In the genomic region with DNA sequence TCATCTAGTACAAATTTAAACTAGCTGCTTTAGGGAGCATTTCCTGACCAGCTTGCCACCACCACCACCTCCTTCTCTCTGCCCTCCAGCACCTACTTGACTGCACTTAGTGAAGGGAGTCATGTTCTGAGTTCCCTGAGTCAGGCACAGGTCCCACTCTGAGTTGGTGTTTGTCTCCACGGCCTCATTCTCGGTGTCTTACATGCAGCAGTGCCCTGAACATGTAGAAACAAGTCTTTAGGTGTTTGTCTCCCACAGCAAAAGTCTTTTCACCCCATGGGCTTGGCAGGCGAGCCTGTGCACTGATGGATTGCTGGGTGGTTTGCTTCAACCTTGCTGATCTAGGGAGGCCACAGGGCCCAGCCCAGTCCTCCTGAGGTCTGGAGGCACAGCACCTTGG, we compare ENCODE assay signal across 9 cellular contexts. TPM values are rescaled to one million over a fixed set of nuclear protein-coding genes. Genes with fewer than 3 reads are reported as not detected.
A peak's percentile ranks its signal among the peaks of the same experiment; 100 is the strongest.
DNase-seq lines count a peak whose midpoint lies in the region; ATAC-seq, FAIRE-seq and TF ChIP-seq lines count a peak whose summit lies in the region.
"Had no signal": no experiment of that assay in that cellular context is flagged by ENCODE, and none has a peak within 500 bp of the region (broad histone marks: within the 10 kb centered on the region; RNA-seq: fewer than 3 reads in every experiment).

No MANE protein-coding gene starts in this region.

- peak; percentile 66 for FAIRE-seq in GM19239 (lab: Jason Lieb, UNC)

- no peaks in the 10 kb centered on the region for H3K27me3 Mint-ChIP-seq in activated naive CD8-positive, alpha-beta T cell treated with anti-CD3 and anti-CD28 coated beads, Interleukin-2, amount 50 U/mL, for 24 hours
- H3K27me3 Mint-ChIP-seq in naive thymus-derived CD8-positive, alpha-beta T cell: no peaks in the 10 kb centered on the region

- peaks cover 29% of the 10 kb centered on the region for H3K36me3 Mint-ChIP-seq in activated naive CD8-positive, alpha-beta T cell treated with anti-CD3 and anti-CD28 coated beads, Interleukin-2, amount 50 U/mL, for 24 hours (ENCODE audit: low read depth)
- H3K36me3 Mint-ChIP-seq in naive thymus-derived CD8-positive, alpha-beta T cell: peaks cover 5 to 42% (median 12%) of the 10 kb centered on the region in 3 donors

- POLR2A ChIA-PET in AG04450 (lab: Yijun Ruan, JAX): interaction anchor here (1.5 kb wide), 1 partner anchor 8 kb away, joined by 3 read pairs; no protein-coding TSS in a partner anchor
- POLR2A ChIA-PET in naive thymus-derived CD8-positive, alpha-beta T cell (lab: Charles Lee): interaction anchor here (0.6 to 37.5 kb wide), 5 partner anchors 16 to 53 kb away, joined by 3 to 914 read pairs (median 382); a partner anchor contains a TSS

- no peaks in the 10 kb centered on the region for H3K27me3 ChIP-seq in AG04450 (ENCODE audit: control insufficient read depth, insufficient read depth, low read length)

- no peak for TF ChIP-seq CTCF in AG04450 (IDR thresholded peaks at IDR 0.05; ENCODE audit: low read depth, low read length)

- peak overlapping the region; percentile 95 for H3K27ac Mint-ChIP-seq in activated naive CD8-positive, alpha-beta T cell treated with anti-CD3 and anti-CD28 coated beads, Interleukin-2, amount 50 U/mL, for 24 hours
- peak overlapping the region; percentile 84 to 99 (median 94) for H3K27ac Mint-ChIP-seq in naive thymus-derived CD8-positive, alpha-beta T cell

- H3K4me3 Mint-ChIP-seq in activated naive CD8-positive, alpha-beta T cell treated with anti-CD3 and anti-CD28 coated beads, Interleukin-2, amount 50 U/mL, for 24 hours: peak overlapping the region; percentile 20
- peak overlapping the region in 9 of 10 donors; percentile 72 to 99 (median 86) for H3K4me3 Mint-ChIP-seq in naive thymus-derived CD8-positive, alpha-beta T cell

- H3K4me1 Mint-ChIP-seq in activated naive CD8-positive, alpha-beta T cell treated with anti-CD3 and anti-CD28 coated beads, Interleukin-2, amount 50 U/mL, for 24 hours: peaks cover 95% of the 10 kb centered on the region
- H3K4me1 Mint-ChIP-seq in naive thymus-derived CD8-positive, alpha-beta T cell: peaks cover 47 to 99% (median 93%) of the 10 kb centered on the region in 4 donors

- CTCF ChIA-PET in AG04450 (lab: Charles Lee): interaction anchor here (4.1 kb wide), 1 partner anchor 35 kb away, joined by 27 read pairs; no protein-coding TSS in a partner anchor

- no peak overlapping the region for H3K4me3 ChIP-seq in AG04450 (ENCODE audit: low read depth, low read length)

- peak overlapping the region; percentile 82 for H3K27ac ChIP-seq in AG04450 (ENCODE audit: low read depth, low read length)

- ATAC-seq in activated naive CD8-positive, alpha-beta T cell treated with anti-CD3 and anti-CD28 coated beads, Interleukin-2, amount 50 U/mL, for 24 hours: no peak
- ATAC-seq in naive thymus-derived CD8-positive, alpha-beta T cell: peak in 1 of 2 donors; percentile 3
- no peak for ATAC-seq in HG02981 (IDR thresholded peaks at IDR 0.05; ENCODE audit: unreplicated experiment)

- DNase-seq in AG04450 (ENCODE audit: low read depth, low spot score): no peak
- DNase-seq in GM19239 (ENCODE audit: insufficient read length, low spot score): no peak
- no peak for DNase-seq in activated naive CD8-positive, alpha-beta T cell treated with anti-CD3 and anti-CD28 coated beads, Interleukin-2, amount 50 U/mL, for 24 hours
- no peak for DNase-seq in naive thymus-derived CD8-positive, alpha-beta T cell
- no peak for DNase-seq in T-helper 9 cell
- DNase-seq in HUDEP-2 (lab: John Stamatoyannopoulos, UW; ENCODE audit: unreplicated experiment in 76 of 76): no peak
- no peak for DNase-seq in NCI-H524 (lab: John Stamatoyannopoulos, UW)
- DNase-seq: DND-41 had no signal

- no peaks in the 10 kb centered on the region for H3K9me3 Mint-ChIP-seq in activated naive CD8-positive, alpha-beta T cell treated with anti-CD3 and anti-CD28 coated beads, Interleukin-2, amount 50 U/mL, for 24 hours
- no peaks in the 10 kb centered on the region for H3K9me3 Mint-ChIP-seq in naive thymus-derived CD8-positive, alpha-beta T cell

- no peaks in the 10 kb centered on the region for H3K9me3 ChIP-seq in AG04450 (ENCODE audit: control insufficient read depth, insufficient read depth, low read length)

RNA-seq across cellular contexts. Expression of a gene that starts 16.9 kb away (rescaled TPM):
- 27.3 and 32.5 TPM in 2 replicates for polyA plus RNA-seq in AG04450 (2011; rRNA removed)
- polyA minus RNA-seq in AG04450 (2011; rRNA and poly(A)+ RNA removed): 24.3 and 32.1 TPM in 2 replicates
- 100 to 1,000 TPM; 163 to 165 TPM for total RNA-seq in naive thymus-derived CD8-positive, alpha-beta T cell
- polyA plus RNA-seq in naive thymus-derived CD8-positive, alpha-beta T cell: 100 to 1,000 TPM; 152 to 293 (median 155) TPM
